Comparison of ENCODE assay signal across 9 cellular contexts in genomic region chr16:46947900-46948547, GRCh38. TPM values are rescaled to one million over a fixed set of nuclear protein-coding genes. Genes with fewer than 3 reads are reported as not detected.
DNase-seq lines count a peak whose midpoint lies in the region; ATAC-seq and TF ChIP-seq lines count a peak whose summit lies in the region.
"Had no signal": no experiment of that assay in that cellular context is flagged by ENCODE, and none has a peak within 500 bp of the region (broad histone marks: within the 10 kb centered on the region; RNA-seq: fewer than 3 reads in every experiment).

No MANE protein-coding gene starts in this region.

- no peak overlapping the region for H3K18ac ChIP-seq in IMR-90 (ENCODE audit: low read depth, low read length)

- no peak overlapping the region for H4K5ac ChIP-seq in IMR-90 (ENCODE audit: low read depth, low read length)

- no peak overlapping the region for H2AK5ac ChIP-seq in IMR-90 (ENCODE audit: low read depth, low read length)

- TF ChIP-seq POLR2A in IMR-90 (IDR thresholded peaks at IDR 0.05; ENCODE audit: low read depth, low read length) = no peak

- no peak overlapping the region for H3K4ac ChIP-seq in IMR-90 (ENCODE audit: low read depth, low read length)

- H3K27ac Mint-ChIP-seq in Caco-2 (ENCODE audit: unreplicated experiment) = no peak overlapping the region
- H3K27ac Mint-ChIP-seq: T-helper 1 cell treated with Interleukin-12 subunit alpha and Interleukin-12 subunit beta and Interleukin-4 antibody, amounts not matched to agents 30 μg/mL and 1 μg/mL, for 36 hours had no signal

- H4K20me1 ChIP-seq in IMR-90 (ENCODE audit: insufficient read depth, low read length) = no peaks in the 10 kb centered on the region

- intact Hi-C loops in Caco-2 (cut with micrococcal nuclease; ENCODE audit: unreplicated experiment) (loop anchor here (1.0 to 5.0 kb wide), 4 partner anchors 70 to 1217 kb away; no protein-coding TSS in a partner anchor), IMR-90 (cut with micrococcal nuclease) (loop anchor here (1.0 to 2.0 kb wide), 3 partner anchors 195 to 1683 kb away; partner anchors contain the start of gene NETO2)

- CTCF ChIA-PET in Caco-2 (lab: Charles Lee) (interaction anchor here (0.7 to 1.0 kb wide), 4 partner anchors 22 to 94 kb away, joined by 3 to 6 read pairs (median 3); no protein-coding TSS in a partner anchor), IMR-90 (lab: Yijun Ruan, JAX) (interaction anchor here (0.8 to 1.4 kb wide), 4 partner anchors 9 to 194 kb away, joined by 3 to 4 read pairs (median 3); no protein-coding TSS in a partner anchor)

- dilution Hi-C loops in IMR-90 (cut with HindIII; ENCODE audit: low sequenced_read_pairs, unreplicated experiment) = no loop called here

- peak; percentile 73 for TF ChIP-seq RAD21 in IMR-90 (IDR thresholded peaks at IDR 0.05; ENCODE audit: low read length)

- no peaks in the 10 kb centered on the region for H3K79me1 ChIP-seq in IMR-90 (ENCODE audit: low read depth in 1 of 2, low read length in 2 of 2)

- in situ Hi-C loops in IMR-90 (cut with MboI; ENCODE audit: low sequenced_read_pairs) = loop anchor here (5.0 kb wide), 1 partner anchor 1214 kb away; no protein-coding TSS in a partner anchor

- no peak overlapping the region for H2AK9ac ChIP-seq in IMR-90 (replicated peaks; ENCODE audit: low read depth, low read length, poor library complexity)

- H4K91ac ChIP-seq in IMR-90 (ENCODE audit: insufficient read depth, low read depth, low read length) = no peak overlapping the region

- no peaks in the 10 kb centered on the region; the same call in 1 of the 2 replicates for H3K9me1 ChIP-seq in IMR-90 (ENCODE audit: insufficient read depth, low read length)

- H3K23ac ChIP-seq in IMR-90 (ENCODE audit: low read depth, low read length) = no peak overlapping the region

- no peaks in the 10 kb centered on the region for H3K9me3 Mint-ChIP-seq in Caco-2 (ENCODE audit: unreplicated experiment)
- H3K9me3 Mint-ChIP-seq: T-helper 1 cell treated with Interleukin-12 subunit alpha and Interleukin-12 subunit beta and Interleukin-4 antibody, amounts not matched to agents 30 μg/mL and 1 μg/mL, for 36 hours had no signal

- no peak overlapping the region for H3K27ac ChIP-seq in IMR-90 (ENCODE audit: insufficient read depth, low read length)

- H3K4me1 Mint-ChIP-seq in Caco-2 (ENCODE audit: low read depth, unreplicated experiment) = no peaks in the 10 kb centered on the region

- WGBS in IMR-90 (ENCODE audit: extremely low coverage in 2 of 2, insufficient read length in 1 of 2), 2 experiments = no CpG with 5 or more reads among the region's 7 CpGs

- peaks cover 14% of the 10 kb centered on the region for H3K4me1 ChIP-seq in Caco-2
- H3K4me1 ChIP-seq in IMR-90 (ENCODE audit: control insufficient read depth, insufficient read depth, low read length) = no peaks in the 10 kb centered on the region

- no peak overlapping the region for H2AFZ ChIP-seq in IMR-90 (replicated peaks; ENCODE audit: low read length, poor library complexity)

- H3K36me3 Mint-ChIP-seq in Caco-2 (ENCODE audit: insufficient read depth, unreplicated experiment) = no peaks in the 10 kb centered on the region

- no peak overlapping the region for H2BK5ac ChIP-seq in IMR-90 (ENCODE audit: low read depth, low read length, poor library complexity, severe bottlenecking)

- DNase-seq in Caco-2 (peak in 1 of 2 experiments; percentile 61), IMR-90 (peak; percentile 49), SKM-1 (lab: John Stamatoyannopoulos, UW; ENCODE audit: unreplicated experiment) (peak; percentile 54), cerebellar cortex (ENCODE audit: low spot score) (peak; percentile 33), myocyte (ENCODE audit: low read depth) (peak; percentile 31)
- DNase-seq in NK-92 treated with Interleukin-12 subunit alpha and Interleukin-12 subunit beta, amount 100 ng/mL, for 24 hours (lab: John Stamatoyannopoulos, UW) = no peak

- no peak overlapping the region for H3K56ac ChIP-seq in IMR-90 (ENCODE audit: extremely low read depth, insufficient read depth, low read length)

- no peak overlapping the region for H3K9ac ChIP-seq in IMR-90 (ENCODE audit: low read depth, low read length)

- H3K4me3 ChIP-seq in Caco-2 (ENCODE audit: low read depth, low read length) (no peak overlapping the region), IMR-90 (ENCODE audit: insufficient read depth, low read depth, low read length) (no peak overlapping the region)

- POLR2A ChIA-PET in Caco-2 (lab: Charles Lee) (no interaction called here), IMR-90 (lab: Charles Lee; ENCODE audit: unreplicated experiment) (no interaction called here)

- no peak overlapping the region for H2BK15ac ChIP-seq in IMR-90 (ENCODE audit: low read depth, low read length)

- H3K27me3 ChIP-seq in Caco-2 (replicated peaks; ENCODE audit: control insufficient read depth, insufficient read depth, low read length) = no peaks in the 10 kb centered on the region
- H3K27me3 ChIP-seq in IMR-90 (ENCODE audit: control insufficient read depth, insufficient read depth, low read length) = no peaks in the 10 kb centered on the region

- TF ChIP-seq CTCF in Caco-2 (IDR thresholded peaks at IDR 0.05; ENCODE audit: insufficient read depth in 1 of 2, low read depth in 1 of 2, low read length in 1 of 2, severe bottlenecking in 1 of 2, unreplicated experiment in 1 of 2) = peak; percentile 59 to 67
- TF ChIP-seq CTCF in IMR-90 (conservative IDR thresholded peaks at IDR 0.05; ENCODE audit: low read depth, low read length) = peak; percentile 67

- H3K14ac ChIP-seq in IMR-90 (replicated peaks; ENCODE audit: low read depth, low read length) = no peak overlapping the region

- no TSS peak for BruUV-seq in Caco-2 (replicated peaks; lab: Mats Ljungman, UMichigan)
- no TSS peak for BruUV-seq in IMR-90 (replicated peaks; lab: Mats Ljungman, UMichigan)

- no peak overlapping the region for H2BK120ac ChIP-seq in IMR-90 (ENCODE audit: low read depth, low read length)

- H3K27me3 Mint-ChIP-seq in Caco-2 (ENCODE audit: insufficient read depth, unreplicated experiment) = no peaks in the 10 kb centered on the region

- H3K36me3 ChIP-seq in Caco-2 (ENCODE audit: control insufficient read depth, insufficient read depth, low read length) (no peaks in the 10 kb centered on the region), IMR-90 (ENCODE audit: control insufficient read depth, insufficient read depth, low read length) (no peaks in the 10 kb centered on the region)

- no peak overlapping the region for H3K4me3 Mint-ChIP-seq in Caco-2 (ENCODE audit: unreplicated experiment)
- H3K4me3 Mint-ChIP-seq: T-helper 1 cell treated with Interleukin-12 subunit alpha and Interleukin-12 subunit beta and Interleukin-4 antibody, amounts not matched to agents 30 μg/mL and 1 μg/mL, for 36 hours had no signal

- H4K8ac ChIP-seq in IMR-90 (ENCODE audit: low read depth in 2 of 2, low read length in 2 of 2) = no peak overlapping the region

- no peak overlapping the region for H3K4me2 ChIP-seq in IMR-90 (ENCODE audit: low read depth, low read length)

- no peak overlapping the region for H2BK20ac ChIP-seq in IMR-90 (ENCODE audit: low read depth, low read length)

- ATAC-seq in GM19043 (IDR thresholded peaks at IDR 0.05; ENCODE audit: low read depth, unreplicated experiment) = peak; percentile 63
- peak; percentile 87 for ATAC-seq in IMR-90 (ENCODE audit: low read depth)
- ATAC-seq in GM18517 (IDR thresholded peaks at IDR 0.05; ENCODE audit: unreplicated experiment) = no peak

- H3K9me3 ChIP-seq in Caco-2 = no peaks in the 10 kb centered on the region
- no peaks in the 10 kb centered on the region for H3K9me3 ChIP-seq in IMR-90 (ENCODE audit: control insufficient read depth, insufficient read depth, low read length)

TF ChIP-seq in IMR-90, 13 proteins besides CTCF, POLR2A, EP300 and RAD21:
- TF ChIP-seq SMC3 (IDR thresholded peaks at IDR 0.05; ENCODE audit: low read depth, low read length) (peak; percentile 74), CHD1 (IDR thresholded peaks at IDR 0.05; ENCODE audit: low read depth, low read length) (no peak)

RNA-seq across cellular contexts. Expression of gene DNAJA2, which starts 25.4 kb away (rescaled TPM):
- total RNA-seq in Caco-2 (2022) = 56.2 and 56.7 TPM in 2 replicates
- 53.9 and 109 TPM in 2 replicates for total RNA-seq in IMR-90 (2012; rRNA removed)
- polyA plus RNA-seq in IMR-90 (2012; rRNA removed) = 13.1 and 18.6 TPM in 2 replicates
- polyA plus RNA-seq in IMR-90 (2012; cell fraction: cytosol; rRNA removed) = 2.8 and 3.6 TPM in 2 replicates
- polyA plus RNA-seq in IMR-90 (2012; cell fraction: nucleus; rRNA removed; ENCODE audit: low replicate concordance) = 1.5 and 9.1 TPM in 2 replicates
- total RNA-seq in myocyte = 65.3 and 73.0 TPM in 2 replicates
- polyA plus RNA-seq in myocyte (2012) = 54.6 TPM
